In genomic region chr1:228668553-228669400, GRCh38 we compare ENCODE assay signal across 13 cellular contexts.
A peak's percentile ranks its signal among the peaks of the same experiment; 100 is the strongest.
DNase-seq lines count a peak whose midpoint lies in the region; ATAC-seq lines count a peak whose summit lies in the region.
"Had no signal": no experiment of that assay in that cellular context is flagged by ENCODE, and none has a peak within 500 bp of the region (broad histone marks: within the 10 kb centered on the region; RNA-seq: fewer than 3 reads in every experiment).

No MANE protein-coding gene starts in this region.

- no peaks in the 10 kb centered on the region for H3K9me3 ChIP-seq in CD8-positive, alpha-beta memory T cell (ENCODE audit: low read length)

- H3K4me3 Mint-ChIP-seq in naive thymus-derived CD8-positive, alpha-beta T cell = no peak overlapping the region
- no peak overlapping the region for H3K4me3 Mint-ChIP-seq in CD8-positive, alpha-beta memory T cell
- H3K4me3 Mint-ChIP-seq: activated T-cell treated with anti-CD3 and anti-CD28 coated beads, Interleukin-2, amount 50 U/mL, for 24 hours; CD4-positive, CD25-positive, alpha-beta regulatory T cell had no signal

- DNase-seq in AG08396 (ENCODE audit: low spot score) (peak; percentile 45), GM04504 (ENCODE audit: low read depth) (peak; percentile 42), RPMI8226 (peak; percentile 85), left ventricle myocardium superior (no peak), NCI-H748 (lab: John Stamatoyannopoulos, UW; ENCODE audit: unreplicated experiment) (no peak)
- no peak for DNase-seq in naive thymus-derived CD8-positive, alpha-beta T cell
- DNase-seq in CD8-positive, alpha-beta memory T cell = no peak
- DNase-seq: activated T-cell treated with anti-CD3 and anti-CD28 coated beads, Interleukin-2, amount 50 U/mL, for 24 hours; CD4-positive, CD25-positive, alpha-beta regulatory T cell; kidney glomerular epithelial cell; NCI-H1105 treated with DMSO at 0.1 percent for 48 hours had no signal

- no peak overlapping the region for H3K27ac ChIP-seq in CD8-positive, alpha-beta memory T cell (ENCODE audit: low read depth, low read length)
- H3K27ac ChIP-seq: cardiac muscle cell had no signal

- POLR2A ChIA-PET in naive thymus-derived CD8-positive, alpha-beta T cell (lab: Charles Lee) = interaction anchor here (0.6 kb wide), 1 partner anchor 432 kb away, joined by 5 read pairs; no protein-coding TSS in a partner anchor
- POLR2A ChIA-PET in CD8-positive, alpha-beta memory T cell (lab: Charles Lee) = no interaction called here

- no peak overlapping the region for H3K4me3 ChIP-seq in CD8-positive, alpha-beta memory T cell (ENCODE audit: low read length)
- H3K4me3 ChIP-seq: cardiac muscle cell had no signal

- H3K4me1 ChIP-seq in CD8-positive, alpha-beta memory T cell (ENCODE audit: insufficient read depth, low read length) = no peaks in the 10 kb centered on the region

- intact Hi-C loops in left ventricle myocardium superior (cut with micrococcal nuclease) = no loop called here

- no peaks in the 10 kb centered on the region for H3K36me3 ChIP-seq in CD8-positive, alpha-beta memory T cell (ENCODE audit: insufficient read depth, low read length)
- H3K36me3 ChIP-seq: cardiac muscle cell had no signal

- no peaks in the 10 kb centered on the region for H3K4me1 Mint-ChIP-seq in naive thymus-derived CD8-positive, alpha-beta T cell
- H3K4me1 Mint-ChIP-seq in CD8-positive, alpha-beta memory T cell = no peaks in the 10 kb centered on the region
- H3K4me1 Mint-ChIP-seq: CD4-positive, CD25-positive, alpha-beta regulatory T cell had no signal

- no peaks in the 10 kb centered on the region for H3K27me3 Mint-ChIP-seq in naive thymus-derived CD8-positive, alpha-beta T cell
- peaks cover 0 to 4% of the 10 kb centered on the region in 2 donors for H3K27me3 Mint-ChIP-seq in CD8-positive, alpha-beta memory T cell
- H3K27me3 Mint-ChIP-seq: activated T-cell treated with anti-CD3 and anti-CD28 coated beads, Interleukin-2, amount 50 U/mL, for 24 hours had no signal

- no peaks in the 10 kb centered on the region for H3K27me3 ChIP-seq in CD8-positive, alpha-beta memory T cell (ENCODE audit: insufficient read depth, low read length, poor library complexity, severe bottlenecking)
- H3K27me3 ChIP-seq: cardiac muscle cell had no signal

- H3K27ac Mint-ChIP-seq in naive thymus-derived CD8-positive, alpha-beta T cell = no peak overlapping the region
- peak overlapping the region in 3 of 8 donors; percentile 47 to 76 (median 50) for H3K27ac Mint-ChIP-seq in CD8-positive, alpha-beta memory T cell
- H3K27ac Mint-ChIP-seq: activated T-cell treated with anti-CD3 and anti-CD28 coated beads, Interleukin-2, amount 50 U/mL, for 24 hours; CD4-positive, CD25-positive, alpha-beta regulatory T cell had no signal

- no peaks in the 10 kb centered on the region for H3K9me3 Mint-ChIP-seq in naive thymus-derived CD8-positive, alpha-beta T cell
- H3K9me3 Mint-ChIP-seq in CD8-positive, alpha-beta memory T cell = no peaks in the 10 kb centered on the region
- H3K9me3 Mint-ChIP-seq: activated T-cell treated with anti-CD3 and anti-CD28 coated beads, Interleukin-2, amount 50 U/mL, for 24 hours; CD4-positive, CD25-positive, alpha-beta regulatory T cell had no signal

- H3K36me3 Mint-ChIP-seq in naive thymus-derived CD8-positive, alpha-beta T cell = no peaks in the 10 kb centered on the region
- H3K36me3 Mint-ChIP-seq in CD8-positive, alpha-beta memory T cell = no peaks in the 10 kb centered on the region
- H3K36me3 Mint-ChIP-seq: CD4-positive, CD25-positive, alpha-beta regulatory T cell had no signal

- ATAC-seq in left ventricle myocardium superior = peak; percentile 77
- ATAC-seq in naive thymus-derived CD8-positive, alpha-beta T cell = no peak
- ATAC-seq in HG03342 (IDR thresholded peaks at IDR 0.05; ENCODE audit: unreplicated experiment) = no peak

- CTCF ChIA-PET in CD8-positive, alpha-beta memory T cell (lab: Charles Lee) = interaction anchor here (1.1 to 1.6 kb wide), 6 partner anchors 9 to 586 kb away, joined by 3 to 6 read pairs (median 4); partner anchors contain the start of gene RHOU

Comparison
In these comparisons a context has a peak if more than half of its experiments do, and no peak if none do; other contexts are left out.
1. DNase-seq: peak in AG08396 (single experiment), GM04504 (single experiment) and RPMI8226 (single experiment); none in left ventricle myocardium superior (single experiment), naive thymus-derived CD8-positive, alpha-beta T cell (0 of 10), NCI-H748 (single experiment) and CD8-positive, alpha-beta memory T cell (0 of 5).